Comparison of ENCODE assay signal across 22 cellular contexts in the genomic region with DNA sequence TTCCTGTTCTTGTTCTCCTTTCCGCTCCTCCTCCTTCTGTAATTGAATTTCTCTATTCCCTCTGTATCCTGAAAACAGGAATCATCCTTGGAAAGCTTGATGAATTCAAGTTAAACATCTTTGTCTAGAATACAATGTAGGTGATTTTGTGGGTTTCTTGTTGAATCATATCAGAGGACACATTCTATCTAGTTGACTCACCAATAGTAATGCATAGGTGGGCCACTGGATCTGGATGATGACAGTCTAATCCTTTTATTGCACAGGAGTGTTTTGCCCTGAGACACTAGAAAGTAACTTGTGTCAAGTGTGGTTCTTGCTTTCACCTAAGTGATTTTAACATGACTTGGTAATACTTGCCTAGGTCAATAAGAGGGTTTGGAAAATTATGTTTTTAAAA.
DNase-seq lines count a peak whose midpoint lies in the region; ATAC-seq, FAIRE-seq and TF ChIP-seq lines count a peak whose summit lies in the region.
"Had no signal": no experiment of that assay in that cellular context is flagged by ENCODE, and none has a peak within 500 bp of the region (broad histone marks: within the 10 kb centered on the region; RNA-seq: fewer than 3 reads in every experiment).

No MANE protein-coding gene starts in this region.

- H3K4me1 ChIP-seq in GM23248 (ENCODE audit: insufficient read depth), result no peaks in the 10 kb centered on the region; the same call in 1 of the 2 replicates
- no peaks in the 10 kb centered on the region for H3K4me1 ChIP-seq in aorta (ENCODE audit: control insufficient read depth in 1 of 2, insufficient read depth in 2 of 2, low read length in 2 of 2)
- H3K4me1 ChIP-seq: A549; BLaER1 treated with 17β-estradiol and CSF1 and Interleukin-3, amounts not matched to agents 10 nM and 100 nM had no signal

- 100% methylated on average over 1 of the region's 1 CpG for WGBS in GM23248 (ENCODE audit: low coverage in 1 of 2, low lambda C conversion rate in 2 of 2, missing lambda C conversion rate in 2 of 2), 2 experiments
- 95 to 100% methylated on average over 1 of the region's 1 CpG for WGBS in aorta, 2 donors

- H3K9me3 ChIP-seq in GM23248 (ENCODE audit: low read depth) (no peaks in the 10 kb centered on the region), aorta (ENCODE audit: control insufficient read depth, low read length) (no peaks in the 10 kb centered on the region)
- H3K9me3 ChIP-seq: A549, SK-N-SH had no signal

- no peak for TF ChIP-seq CTCF in bronchial epithelial cell (IDR thresholded peaks at IDR 0.05; ENCODE audit: insufficient read depth, low read length, severe bottlenecking)

- no peaks in the 10 kb centered on the region for H3K79me2 ChIP-seq in GM23248 (ENCODE audit: insufficient read depth)

- H3K4me3 ChIP-seq in GM23248, result no peak overlapping the region
- H3K4me3 ChIP-seq in bronchial epithelial cell (ENCODE audit: low read depth, low read length), result no peak overlapping the region
- H3K4me3 ChIP-seq in aorta (ENCODE audit: low read length in 2 of 2), result no peak overlapping the region
- H3K4me3 ChIP-seq: A549; BLaER1 treated with 17β-estradiol and CSF1 and Interleukin-3, amounts not matched to agents 10 nM and 100 nM; GM12878 had no signal

- no peaks in the 10 kb centered on the region for H3K9me2 ChIP-seq in GM23248 (ENCODE audit: insufficient read depth)
- H3K9me2 ChIP-seq: SK-N-SH had no signal

- H3K4me2 ChIP-seq in GM23248 (ENCODE audit: unreplicated experiment), result no peak overlapping the region
- H3K4me2 ChIP-seq: A549; BLaER1 treated with 17β-estradiol and CSF1 and Interleukin-3, amounts not matched to agents 10 nM and 100 nM; SK-N-SH had no signal

- no peaks in the 10 kb centered on the region for H3F3A ChIP-seq in GM23248 (ENCODE audit: insufficient read depth)

- in situ Hi-C loops in GM23248 (cut with MboI), result loop anchor here (25.0 kb wide), 1 partner anchor 1376 kb away; no protein-coding TSS in a partner anchor

- no peak for ATAC-seq in aorta (ENCODE audit: low FRiP score)
- ATAC-seq: A549, GM12878, Panc1 had no signal

- no peaks in the 10 kb centered on the region for H4K20me1 ChIP-seq in GM23248 (ENCODE audit: insufficient read depth)
- H4K20me1 ChIP-seq: BLaER1 treated with 17β-estradiol and CSF1 and Interleukin-3, amounts not matched to agents 10 nM and 100 nM had no signal

- H3K9ac ChIP-seq in GM23248, result no peak overlapping the region
- H3K9ac ChIP-seq: BLaER1 treated with 17β-estradiol and CSF1 and Interleukin-3, amounts not matched to agents 10 nM and 100 nM; SK-N-SH had no signal

- no peaks in the 10 kb centered on the region for H3K27me3 ChIP-seq in GM23248 (replicated peaks; ENCODE audit: insufficient read depth)
- no peaks in the 10 kb centered on the region for H3K27me3 ChIP-seq in bronchial epithelial cell (ENCODE audit: control insufficient read depth, insufficient read depth, low read length)
- H3K27me3 ChIP-seq in aorta (ENCODE audit: control insufficient read depth in 1 of 2, insufficient read depth in 2 of 2, low read length in 1 of 2), result no peaks in the 10 kb centered on the region
- H3K27me3 ChIP-seq: BLaER1 treated with 17β-estradiol and CSF1 and Interleukin-3, amounts not matched to agents 10 nM and 100 nM had no signal

- H3K36me3 ChIP-seq in GM23248 (ENCODE audit: low read depth), result no peaks in the 10 kb centered on the region
- no peaks in the 10 kb centered on the region for H3K36me3 ChIP-seq in bronchial epithelial cell (ENCODE audit: control insufficient read depth, insufficient read depth, low read length)
- H3K36me3 ChIP-seq in aorta (ENCODE audit: control insufficient read depth in 1 of 2, insufficient read depth in 2 of 2, low read length in 1 of 2), result no peaks in the 10 kb centered on the region
- H3K36me3 ChIP-seq: BLaER1 treated with 17β-estradiol and CSF1 and Interleukin-3, amounts not matched to agents 10 nM and 100 nM had no signal

- no peak for FAIRE-seq in bronchial epithelial cell (lab: Jason Lieb, UNC)
- FAIRE-seq: A549, GM12878 had no signal

- DNase-seq in GM23248, result peak; percentile 2
- peak; percentile 29 for DNase-seq in M059J (ENCODE audit: low read depth)
- DNase-seq in bronchial epithelial cell (ENCODE audit: low read depth), result peak; percentile 67
- peak; percentile 27 for DNase-seq in kidney glomerular epithelial cell (lab: John Stamatoyannopoulos, UW)
- DNase-seq in activated effector memory CD4-positive, alpha-beta T cell treated with anti-CD3 and anti-CD28 coated beads, Interleukin-2, amount 50 U/mL, for 16 hours, result no peak
- no peak for DNase-seq in aorta
- DNase-seq in retina, result no peak
- DNase-seq: CD8-positive, alpha-beta memory T cell; DND-41; GDM1; Kasumi-1; MV-4-11; NCI-H1417; NCI-H187 treated with DMSO at 0.1 percent for 48 hours; NCI-H2171; NCI-H446 treated with DMSO at 0.1 percent for 48 hours; SHP77; SK-N-SH had no signal

- H3K27ac ChIP-seq in GM23248 (no peak overlapping the region), aorta (ENCODE audit: low read depth in 1 of 2, low read length in 2 of 2) (no peak overlapping the region)
- H3K27ac ChIP-seq: A549; BLaER1 treated with 17β-estradiol and CSF1 and Interleukin-3, amounts not matched to agents 10 nM and 100 nM had no signal

- intact Hi-C loops in aorta (cut with DNase I), result no loop called here

- no peak overlapping the region for H2AFZ ChIP-seq in GM23248

Comparison
In these comparisons a context has a peak if more than half of its experiments do, and no peak if none do; other contexts are left out.
1. DNase-seq: peak in GM23248 (single experiment), M059J (single experiment), bronchial epithelial cell (single experiment) and kidney glomerular epithelial cell (single experiment); none in activated effector memory CD4-positive, alpha-beta T cell treated with anti-CD3 and anti-CD28 coated beads, Interleukin-2, amount 50 U/mL, for 16 hours (single experiment), aorta (0 of 2) and retina (single experiment).